Comparison of ENCODE assay signal across 16 cellular contexts in genomic region chr1:119715542-119715941, GRCh38. TPM values are rescaled to one million over a fixed set of nuclear protein-coding genes. Genes with fewer than 3 reads are reported as not detected.
DNase-seq lines count a peak whose midpoint lies in the region; ATAC-seq and TF ChIP-seq lines count a peak whose summit lies in the region.
"Had no signal": no experiment of that assay in that cellular context is flagged by ENCODE, and none has a peak within 500 bp of the region (broad histone marks: within the 10 kb centered on the region; RNA-seq: fewer than 3 reads in every experiment).

No MANE protein-coding gene starts in this region.

- no peak for ATAC-seq in naive thymus-derived CD4-positive, alpha-beta T cell
- ATAC-seq: effector memory CD8-positive, alpha-beta T cell; right cardiac atrium had no signal

- H3K4me3 Mint-ChIP-seq in osteocyte (ENCODE audit: unreplicated experiment) = peak overlapping the region; percentile 1
- peak overlapping the region in 1 of 10 donors; percentile 28 for H3K4me3 Mint-ChIP-seq in naive thymus-derived CD4-positive, alpha-beta T cell
- H3K4me3 Mint-ChIP-seq: effector memory CD8-positive, alpha-beta T cell had no signal

- peaks cover 0 to 3% (median 0%) of the 10 kb centered on the region in 3 experiments for H3K36me3 ChIP-seq in naive thymus-derived CD4-positive, alpha-beta T cell (ENCODE audit: control insufficient read depth in 2 of 3, insufficient read depth in 3 of 3, low read length in 3 of 3)

- H3K27me3 ChIP-seq in dorsolateral prefrontal cortex = no peaks in the 10 kb centered on the region
- H3K27me3 ChIP-seq in naive thymus-derived CD4-positive, alpha-beta T cell (ENCODE audit: control insufficient read depth in 2 of 2, insufficient read depth in 2 of 2, low read length in 2 of 2) = no peaks in the 10 kb centered on the region

- CTCF ChIA-PET in naive thymus-derived CD4-positive, alpha-beta T cell (lab: Charles Lee) = no interaction called here

- H3K36me3 Mint-ChIP-seq in osteocyte (ENCODE audit: unreplicated experiment) = peaks cover 24% of the 10 kb centered on the region
- H3K36me3 Mint-ChIP-seq in naive thymus-derived CD4-positive, alpha-beta T cell = peaks cover 0 to 15% (median 0%) of the 10 kb centered on the region in 5 donors

- peak overlapping the region in 2 of 59 donors; percentile 2 for H3K4me3 ChIP-seq in dorsolateral prefrontal cortex
- no peak overlapping the region for H3K4me3 ChIP-seq in naive thymus-derived CD4-positive, alpha-beta T cell (ENCODE audit: low read length)

- H3K9me3 ChIP-seq in naive thymus-derived CD4-positive, alpha-beta T cell (ENCODE audit: control insufficient read depth in 2 of 3, low read length in 3 of 3) = no peaks in the 10 kb centered on the region

- H3K27ac Mint-ChIP-seq in osteocyte (ENCODE audit: unreplicated experiment) = no peak overlapping the region
- peak overlapping the region in 1 of 9 donors; percentile 20 for H3K27ac Mint-ChIP-seq in naive thymus-derived CD4-positive, alpha-beta T cell
- H3K27ac Mint-ChIP-seq: effector memory CD8-positive, alpha-beta T cell had no signal

- H3K27me3 Mint-ChIP-seq in osteocyte (ENCODE audit: unreplicated experiment) = peaks cover 1% of the 10 kb centered on the region
- H3K27me3 Mint-ChIP-seq in naive thymus-derived CD4-positive, alpha-beta T cell = peaks cover 0 to 19% (median 8%) of the 10 kb centered on the region in 5 donors

- H3K9me3 Mint-ChIP-seq in osteocyte (ENCODE audit: unreplicated experiment) = no peaks in the 10 kb centered on the region
- peaks cover 0 to 2% (median 0%) of the 10 kb centered on the region in 11 donors for H3K9me3 Mint-ChIP-seq in naive thymus-derived CD4-positive, alpha-beta T cell
- H3K9me3 Mint-ChIP-seq: effector memory CD8-positive, alpha-beta T cell had no signal

- peaks cover 47% of the 10 kb centered on the region for H3K4me1 Mint-ChIP-seq in osteocyte (ENCODE audit: unreplicated experiment)
- peaks cover 15 to 56% (median 31%) of the 10 kb centered on the region in 7 donors for H3K4me1 Mint-ChIP-seq in naive thymus-derived CD4-positive, alpha-beta T cell

- peak in 30 of 56 donors; percentile 10 to 60 (median 26) for TF ChIP-seq CTCF in dorsolateral prefrontal cortex (IDR thresholded peaks at IDR 0.05 in 54 of 56, conservative IDR thresholded peaks at IDR 0.05 in 2 of 56; ENCODE audit: low read depth in 1 of 56, partially characterized antibody in 56 of 56)
- TF ChIP-seq CTCF in osteocyte (IDR thresholded peaks at IDR 0.05) = no peak

- no peaks in the 10 kb centered on the region for H3K4me1 ChIP-seq in naive thymus-derived CD4-positive, alpha-beta T cell (ENCODE audit: control insufficient read depth in 2 of 2, insufficient read depth in 2 of 2, low read length in 2 of 2)

- DNase-seq in DMS153 (lab: John Stamatoyannopoulos, UW) (peak; percentile 36), DMS153 treated with DMSO at 0.1 percent for 48 hours (lab: John Stamatoyannopoulos, UW; ENCODE audit: unreplicated experiment) (no peak), NCI-H2227 treated with DMSO at 0.1 percent for 48 hours (lab: John Stamatoyannopoulos, UW) (peak; percentile 13), dorsolateral prefrontal cortex (peak in 2 of 10 donors; percentile 49 to 53), osteocyte (ENCODE audit: extremely low spot score, unreplicated experiment) (no peak), RPMI8226 (no peak)
- DNase-seq in naive thymus-derived CD4-positive, alpha-beta T cell = no peak
- no peak for DNase-seq in activated effector memory CD4-positive, alpha-beta T cell treated with anti-CD3 and anti-CD28 coated beads, Interleukin-2, amount 50 U/mL, for 16 hours
- DNase-seq: activated T-cell treated with anti-CD3 and anti-CD28 coated beads, Interleukin-2, amount 50 U/mL, for 1 hour; effector memory CD8-positive, alpha-beta T cell; NCI-H187; right cardiac atrium; stimulated activated CD8-positive, alpha-beta memory T cell treated with anti-CD3 and anti-CD28 coated beads, Interleukin-4, amount 100 ng/mL, for 48 hours; SW 1271 had no signal

- intact Hi-C loops in dorsolateral prefrontal cortex (cut with DNase I) = no loop called here
- intact Hi-C loops in naive thymus-derived CD4-positive, alpha-beta T cell (cut with micrococcal nuclease) = loop anchor here in 1 of 2 donors (10.0 kb wide), 1 partner anchor 1799 kb away; no protein-coding TSS in a partner anchor

- H3K27ac ChIP-seq in dorsolateral prefrontal cortex = peak overlapping the region in 37 of 59 donors; percentile 2 to 89 (median 51)
- no peak overlapping the region for H3K27ac ChIP-seq in naive thymus-derived CD4-positive, alpha-beta T cell (ENCODE audit: low read depth, low read length)

- POLR2A ChIA-PET in naive thymus-derived CD4-positive, alpha-beta T cell (lab: Charles Lee) = no interaction called here

RNA-seq across cellular contexts. Expression of gene PHGDH, which starts 3.8 kb away (rescaled TPM):
- total RNA-seq in dorsolateral prefrontal cortex (100 to 1,000 TPM in 93 of 120 experiments, 10 to 100 TPM in 27; 57.0 to 255 (median 124) TPM), osteocyte (271 and 282 TPM in 2 replicates)
- 10 to 100 TPM in 3 of 5 experiments, 1 to 10 TPM in 2; 6.9 to 79.5 (median 13.3) TPM for total RNA-seq in naive thymus-derived CD4-positive, alpha-beta T cell
- 10 to 100 TPM; 20.4 to 25.7 TPM for polyA plus RNA-seq in naive thymus-derived CD4-positive, alpha-beta T cell

RNA-seq across cellular contexts. Expression of gene HMGCS2, which starts 53.2 kb away (rescaled TPM):
- total RNA-seq in dorsolateral prefrontal cortex (1 to 10 TPM in 1 of 120 experiments, not detected in 119; 1.1 TPM), osteocyte (not detected in 2 replicates)
- not detected for total RNA-seq in naive thymus-derived CD4-positive, alpha-beta T cell
- polyA plus RNA-seq in naive thymus-derived CD4-positive, alpha-beta T cell = not detected
- total RNA-seq: A172, kidney epithelial cell had no signal

Comparison
In these comparisons a context has a peak if more than half of its experiments do, and no peak if none do; other contexts are left out.
1. DNase-seq: peak in DMS153 (single experiment) and NCI-H2227 treated with DMSO at 0.1 percent for 48 hours (single experiment); none in DMS153 treated with DMSO at 0.1 percent for 48 hours (single experiment), osteocyte (single experiment), naive thymus-derived CD4-positive, alpha-beta T cell (0 of 9), RPMI8226 (single experiment) and activated effector memory CD4-positive, alpha-beta T cell treated with anti-CD3 and anti-CD28 coated beads, Interleukin-2, amount 50 U/mL, for 16 hours (single experiment).